In genomic region chr2:3222636-3223035, GRCh38 we compare ENCODE assay signal across 9 cellular contexts.
DNase-seq lines count a peak whose midpoint lies in the region; ATAC-seq lines count a peak whose summit lies in the region.
"Had no signal": no experiment of that assay in that cellular context is flagged by ENCODE, and none has a peak within 500 bp of the region (broad histone marks: within the 10 kb centered on the region; RNA-seq: fewer than 3 reads in every experiment).

No MANE protein-coding gene starts in this region.

- intact Hi-C loops in activated CD4-positive, alpha-beta T cell treated with anti-CD3 and anti-CD28 coated beads for 36 hours (cut with DNase I, micrococcal nuclease) = loop anchor here (1.0 to 5.0 kb wide), 7 partner anchors 17 to 610 kb away; partner anchors contain the start of genes EIPR1 (in 2 of the 2), ADI1 (in 1 of the 2), RNASEH1 (in 1 of the 2) and RPS7 (in 1 of the 2)

- ATAC-seq in GM18502 (IDR thresholded peaks at IDR 0.05; ENCODE audit: poor library complexity, unreplicated experiment) = peak; percentile 49
- peak; percentile 47 for ATAC-seq in HG02852 (IDR thresholded peaks at IDR 0.05; ENCODE audit: unreplicated experiment)
- ATAC-seq in activated CD4-positive, alpha-beta T cell treated with anti-CD3 and anti-CD28 coated beads for 36 hours = peak; percentile 77
- ATAC-seq in naive thymus-derived CD8-positive, alpha-beta T cell = peak; percentile 78 to 82

- no peaks in the 10 kb centered on the region for H3K27me3 Mint-ChIP-seq in activated CD4-positive, alpha-beta T cell treated with anti-CD3 and anti-CD28 coated beads for 36 hours
- H3K27me3 Mint-ChIP-seq in naive thymus-derived CD8-positive, alpha-beta T cell = no peaks in the 10 kb centered on the region

- peak overlapping the region; percentile 99 for H3K27ac Mint-ChIP-seq in activated CD4-positive, alpha-beta T cell treated with anti-CD3 and anti-CD28 coated beads for 36 hours
- peak overlapping the region; percentile 73 to 96 (median 94) for H3K27ac Mint-ChIP-seq in naive thymus-derived CD8-positive, alpha-beta T cell
- H3K27ac Mint-ChIP-seq: nephron had no signal

- no peak overlapping the region for H3K27ac ChIP-seq in substantia nigra (ENCODE audit: low read depth, low read length, poor library complexity, severe bottlenecking)

- H3K36me3 Mint-ChIP-seq in activated CD4-positive, alpha-beta T cell treated with anti-CD3 and anti-CD28 coated beads for 36 hours (ENCODE audit: low read depth) = peaks cover 42% of the 10 kb centered on the region
- H3K36me3 Mint-ChIP-seq in naive thymus-derived CD8-positive, alpha-beta T cell = peaks cover 2 to 25% (median 20%) of the 10 kb centered on the region in 3 donors

- peaks cover 43% of the 10 kb centered on the region for H3K4me1 Mint-ChIP-seq in activated CD4-positive, alpha-beta T cell treated with anti-CD3 and anti-CD28 coated beads for 36 hours
- H3K4me1 Mint-ChIP-seq in naive thymus-derived CD8-positive, alpha-beta T cell = peaks cover 18 to 35% (median 31%) of the 10 kb centered on the region in 4 donors
- H3K4me1 Mint-ChIP-seq: nephron had no signal

- peak overlapping the region; percentile 51 for H3K4me3 Mint-ChIP-seq in activated CD4-positive, alpha-beta T cell treated with anti-CD3 and anti-CD28 coated beads for 36 hours
- peak overlapping the region in 8 of 10 donors; percentile 23 to 61 (median 40) for H3K4me3 Mint-ChIP-seq in naive thymus-derived CD8-positive, alpha-beta T cell
- H3K4me3 Mint-ChIP-seq: nephron had no signal

- H3K9me3 Mint-ChIP-seq in activated CD4-positive, alpha-beta T cell treated with anti-CD3 and anti-CD28 coated beads for 36 hours (ENCODE audit: low read depth) = peaks cover 33% of the 10 kb centered on the region
- H3K9me3 Mint-ChIP-seq in naive thymus-derived CD8-positive, alpha-beta T cell = peaks cover 0 to 43% (median 31%) of the 10 kb centered on the region in 9 donors

- POLR2A ChIA-PET in activated CD4-positive, alpha-beta T cell treated with anti-CD3 and anti-CD28 coated beads for 36 hours (lab: Charles Lee) = interaction anchor here (0.5 to 2.0 kb wide), 3 partner anchors 10 to 172 kb away, joined by 3 to 7 read pairs (median 6); no protein-coding TSS in a partner anchor
- POLR2A ChIA-PET in naive thymus-derived CD8-positive, alpha-beta T cell (lab: Charles Lee) = no interaction called here

- DNase-seq in activated CD4-positive, alpha-beta T cell treated with anti-CD3 and anti-CD28 coated beads for 36 hours = peak; percentile 80
- DNase-seq in naive thymus-derived CD8-positive, alpha-beta T cell = peak in 7 of 10 donors; percentile 10 to 71 (median 36)
- DNase-seq in amniotic stem cell (lab: John Stamatoyannopoulos, UW) = no peak
- no peak for DNase-seq in cerebellar nuclear complex (lab: John Stamatoyannopoulos, UW)
- no peak for DNase-seq in NOMO-1 (lab: John Stamatoyannopoulos, UW; ENCODE audit: unreplicated experiment in 2 of 2)
- DNase-seq in substantia nigra (lab: John Stamatoyannopoulos, UW) = no peak

- CTCF ChIA-PET in activated CD4-positive, alpha-beta T cell treated with anti-CD3 and anti-CD28 coated beads for 36 hours (lab: Charles Lee) = interaction anchor here (0.6 to 1.5 kb wide), 5 partner anchors 17 to 394 kb away, joined by 3 to 4 read pairs (median 3); no protein-coding TSS in a partner anchor

Comparison
In these comparisons a context has a peak if more than half of its experiments do, and no peak if none do; other contexts are left out.
1. DNase-seq: peak in activated CD4-positive, alpha-beta T cell treated with anti-CD3 and anti-CD28 coated beads for 36 hours (single experiment) and naive thymus-derived CD8-positive, alpha-beta T cell (7 of 10); none in amniotic stem cell (single experiment), cerebellar nuclear complex (0 of 2), NOMO-1 (0 of 2) and substantia nigra (0 of 49).
2. Peak in every context shown above with its lines, with median percentiles within 50 percentile points of each other: ATAC-seq.